ENCODE assay signal across 7 cellular contexts in genomic region chr7:35072950-35073827, GRCh38. TPM values are rescaled to one million over a fixed set of nuclear protein-coding genes. Genes with fewer than 3 reads are reported as not detected.
DNase-seq lines count a peak whose midpoint lies in the region; ATAC-seq lines count a peak whose summit lies in the region.
"Not testable (repeated sequence)": the region's sequence is repeated elsewhere in the genome, so short reads cannot be mapped to it uniquely, and the experiment has no call there.

No MANE protein-coding gene starts in this region.

- DNase-seq in GF-D8 (lab: John Stamatoyannopoulos, UW) (peak; percentile 43), NCI-H1092 treated with DMSO at 0.1 percent for 48 hours (lab: John Stamatoyannopoulos, UW) (peak; percentile 63), OCI-M1 (lab: John Stamatoyannopoulos, UW) (peak; percentile 40), fibroblast of peridontal ligament (ENCODE audit: extremely low read depth) (peak; percentile 33)
- DNase-seq in activated naive CD8-positive, alpha-beta T cell treated with anti-CD3 and anti-CD28 coated beads, Interleukin-2, amount 10 ng/mL, durations not matched to agents 7 days and 5 days; memory B cell (ENCODE audit: low spot score in 2 of 2): not testable (repeated sequence)

- H3K36me3 Mint-ChIP-seq in activated naive CD8-positive, alpha-beta T cell treated with anti-CD3 and anti-CD28 coated beads, Interleukin-2, amount 10 ng/mL, durations not matched to agents 7 days and 5 days; memory B cell: not testable (repeated sequence)

- peak; percentile 50 for ATAC-seq in HG02798 (IDR thresholded peaks at IDR 0.05; ENCODE audit: poor library complexity, unreplicated experiment)
- peak; percentile 39 for ATAC-seq in activated naive CD8-positive, alpha-beta T cell treated with anti-CD3 and anti-CD28 coated beads, Interleukin-2, amount 10 ng/mL, durations not matched to agents 7 days and 5 days (ENCODE audit: low read depth)
- ATAC-seq in memory B cell (ENCODE audit: low read depth) = peak; percentile 65

- not testable (repeated sequence) for H3K4me3 Mint-ChIP-seq in activated naive CD8-positive, alpha-beta T cell treated with anti-CD3 and anti-CD28 coated beads, Interleukin-2, amount 10 ng/mL, durations not matched to agents 7 days and 5 days; memory B cell

- not testable (repeated sequence) for H3K4me1 Mint-ChIP-seq in activated naive CD8-positive, alpha-beta T cell treated with anti-CD3 and anti-CD28 coated beads, Interleukin-2, amount 10 ng/mL, durations not matched to agents 7 days and 5 days; memory B cell

- not testable (repeated sequence) for H3K9me3 Mint-ChIP-seq in activated naive CD8-positive, alpha-beta T cell treated with anti-CD3 and anti-CD28 coated beads, Interleukin-2, amount 10 ng/mL, durations not matched to agents 7 days and 5 days; memory B cell

- H3K27me3 Mint-ChIP-seq in activated naive CD8-positive, alpha-beta T cell treated with anti-CD3 and anti-CD28 coated beads, Interleukin-2, amount 10 ng/mL, durations not matched to agents 7 days and 5 days = peaks cover 26% of the 10 kb centered on the region
- peaks cover 20% of the 10 kb centered on the region for H3K27me3 Mint-ChIP-seq in memory B cell

- POLR2A ChIA-PET in activated naive CD8-positive, alpha-beta T cell treated with anti-CD3 and anti-CD28 coated beads, Interleukin-2, amount 10 ng/mL, durations not matched to agents 7 days and 5 days (lab: Charles Lee) = not testable (repeated sequence)

- H3K27ac Mint-ChIP-seq in activated naive CD8-positive, alpha-beta T cell treated with anti-CD3 and anti-CD28 coated beads, Interleukin-2, amount 10 ng/mL, durations not matched to agents 7 days and 5 days; memory B cell: not testable (repeated sequence)

RNA-seq across cellular contexts. Expression of gene DPY19L1, which starts 35.9 kb away (rescaled TPM):
- 10 to 100 TPM; 11.1 to 14.0 TPM for total RNA-seq in activated naive CD8-positive, alpha-beta T cell treated with anti-CD3 and anti-CD28 coated beads, Interleukin-2, amount 10 ng/mL, durations not matched to agents 7 days and 5 days
